ENCODE assay signal across 8 cellular contexts in genomic region chr9:92133949-92134604, GRCh38. TPM values are rescaled to one million over a fixed set of nuclear protein-coding genes. Genes with fewer than 3 reads are reported as not detected.
DNase-seq lines count a peak whose midpoint lies in the region; ATAC-seq and TF ChIP-seq lines count a peak whose summit lies in the region.

No MANE protein-coding gene starts in this region.

- CTCF ChIA-PET in mammary epithelial cell (lab: Charles Lee; ENCODE audit: low non-redundant PET) = no interaction called here

- H3K27ac ChIP-seq in mammary epithelial cell (ENCODE audit: insufficient read depth, low read depth, low read length) = no peak overlapping the region

- H3K79me2 ChIP-seq in mammary epithelial cell (ENCODE audit: insufficient read depth, low read length) = no peaks in the 10 kb centered on the region

- no peaks in the 10 kb centered on the region for H4K20me1 ChIP-seq in mammary epithelial cell (ENCODE audit: insufficient read depth, low read length)

- no peaks in the 10 kb centered on the region for H3K27me3 ChIP-seq in mammary epithelial cell (ENCODE audit: insufficient read depth, low read length)

- intact Hi-C loops in mammary epithelial cell (cut with micrococcal nuclease) = loop anchor here (1.0 to 10.0 kb wide), 3 partner anchors 111 to 371 kb away; no protein-coding TSS in a partner anchor

- DNase-seq in GM12864 (ENCODE audit: low read depth) = no peak
- peak; percentile 55 for DNase-seq in NCI-H2196 treated with DMSO at 0.1 percent for 48 hours (lab: John Stamatoyannopoulos, UW; ENCODE audit: unreplicated experiment)
- peak; percentile 80 for DNase-seq in mammary epithelial cell
- peak; percentile 70 for DNase-seq in iris pigment epithelial cell (ENCODE audit: low read depth)
- peak; percentile 61 to 67 (median 64) for DNase-seq in stimulated activated CD4-positive, alpha-beta T cell treated with anti-CD3 and anti-CD28 coated beads, Interleukin-1b, Interleukin-23, amount 100 ng/mL, for 24 hours (ENCODE audit: low read depth in 4 of 4, low spot score in 1 of 4)

- no peaks in the 10 kb centered on the region for H3K36me3 ChIP-seq in mammary epithelial cell (ENCODE audit: insufficient read depth, low read length)

- H2AFZ ChIP-seq in mammary epithelial cell (ENCODE audit: low read depth, low read length) = peak overlapping the region; percentile 72

- peaks cover 11% of the 10 kb centered on the region for H3K4me1 ChIP-seq in mammary epithelial cell (ENCODE audit: insufficient read depth, low read length)

- H3K4me3 ChIP-seq in GM12864 (ENCODE audit: low read depth, low read length) (no peak overlapping the region), WI38 (ENCODE audit: low read depth, low read length) (0 out of 2 replicates have a peak overlapping the region, but pooled peaks have one; percentile 6), mammary epithelial cell (replicated peaks in 1 of 3; ENCODE audit: insufficient read depth in 1 of 3, low read depth in 2 of 3, low read length in 3 of 3) (peak overlapping the region in 1 of 3 experiments; percentile 31)

- peak overlapping the region; percentile 69 for H3K4me2 ChIP-seq in mammary epithelial cell (ENCODE audit: insufficient read depth, low read depth, low read length)

- no TSS peak for BruUV-seq in mammary epithelial cell (replicated peaks; lab: Mats Ljungman, UMichigan)

- H3K9me3 ChIP-seq in mammary epithelial cell (replicated peaks; ENCODE audit: insufficient read depth, low read length) = no peaks in the 10 kb centered on the region

- ATAC-seq in HG02943 (IDR thresholded peaks at IDR 0.05; ENCODE audit: low read depth, unreplicated experiment) = peak; percentile 63
- no peak for ATAC-seq in HG03095 (IDR thresholded peaks at IDR 0.05; ENCODE audit: unreplicated experiment)

- 0% methylated on average over 15 of the region's 19 CpGs for WGBS in mammary epithelial cell (ENCODE audit: low coverage, missing lambda C conversion rate)

- no peak overlapping the region for H3K9ac ChIP-seq in mammary epithelial cell (ENCODE audit: insufficient read depth, low read length)

- dilution Hi-C loops in mammary epithelial cell (cut with HindIII; ENCODE audit: low sequenced_read_pairs) = no loop called here

- peak; percentile 97 for TF ChIP-seq CTCF in GM12864 (IDR thresholded peaks at IDR 0.05; ENCODE audit: low read depth, low read length, missing control alignments)
- peak; percentile 92 for TF ChIP-seq CTCF in WI38 (IDR thresholded peaks at IDR 0.05; ENCODE audit: low read depth, low read length)
- peak; percentile 94 to 98 for TF ChIP-seq CTCF in mammary epithelial cell (conservative IDR thresholded peaks at IDR 0.05 in 1 of 2, IDR thresholded peaks at IDR 0.05 in 1 of 2; ENCODE audit: extremely low read depth in 1 of 2, insufficient read depth in 1 of 2, low read depth in 1 of 2, low read length in 2 of 2)

- in situ Hi-C loops in mammary epithelial cell (cut with MboI; ENCODE audit: low sequenced_read_pairs in 2 of 2) = loop anchor here (10.0 to 25.0 kb wide), 3 partner anchors 103 to 503 kb away; no protein-coding TSS in a partner anchor

RNA-seq across cellular contexts. Expression of gene SPTLC1, which starts 18.9 kb away (rescaled TPM):
- 100 to 1,000 TPM in 1 of 2 donors, 10 to 100 TPM in 1; 76.6 to 152 TPM for total RNA-seq in mammary epithelial cell
- polyA plus RNA-seq in mammary epithelial cell = 60.9 TPM
- 82.1 TPM for polyA minus RNA-seq in mammary epithelial cell
